24 cellular contexts compared by ENCODE assay signal in genomic region chr1:83500531-83500930, GRCh38.
A peak's percentile ranks its signal among the peaks of the same experiment; 100 is the strongest.
DNase-seq lines count a peak whose midpoint lies in the region; ATAC-seq lines count a peak whose summit lies in the region.
"Had no signal": no experiment of that assay in that cellular context is flagged by ENCODE, and none has a peak within 500 bp of the region (broad histone marks: within the 10 kb centered on the region; RNA-seq: fewer than 3 reads in every experiment).

No MANE protein-coding gene starts in this region.

- ATAC-seq in GM18502 (IDR thresholded peaks at IDR 0.05; ENCODE audit: poor library complexity, unreplicated experiment): peak; percentile 26
- peak; percentile 14 for ATAC-seq in GM21786 (IDR thresholded peaks at IDR 0.05; ENCODE audit: unreplicated experiment)
- ATAC-seq in activated naive CD8-positive, alpha-beta T cell treated with anti-CD3 and anti-CD28 coated beads, Interleukin-2, amount 50 U/mL, for 24 hours: no peak
- ATAC-seq in HG03521 (IDR thresholded peaks at IDR 0.05; ENCODE audit: unreplicated experiment): no peak
- ATAC-seq: HCT116, heart left ventricle had no signal

- H3K36me3 Mint-ChIP-seq in activated naive CD8-positive, alpha-beta T cell treated with anti-CD3 and anti-CD28 coated beads, Interleukin-2, amount 50 U/mL, for 24 hours (ENCODE audit: low read depth): no peaks in the 10 kb centered on the region
- H3K36me3 Mint-ChIP-seq: neural progenitor cell had no signal

- no peaks in the 10 kb centered on the region for H3K27me3 Mint-ChIP-seq in activated naive CD8-positive, alpha-beta T cell treated with anti-CD3 and anti-CD28 coated beads, Interleukin-2, amount 50 U/mL, for 24 hours

- H3K4me3 Mint-ChIP-seq in activated naive CD8-positive, alpha-beta T cell treated with anti-CD3 and anti-CD28 coated beads, Interleukin-2, amount 50 U/mL, for 24 hours: no peak overlapping the region
- H3K4me3 Mint-ChIP-seq: neural progenitor cell had no signal

- H3K9me3 Mint-ChIP-seq in activated naive CD8-positive, alpha-beta T cell treated with anti-CD3 and anti-CD28 coated beads, Interleukin-2, amount 50 U/mL, for 24 hours: peaks cover 36% of the 10 kb centered on the region
- H3K9me3 Mint-ChIP-seq: neural progenitor cell had no signal

- H3K27ac Mint-ChIP-seq in activated naive CD8-positive, alpha-beta T cell treated with anti-CD3 and anti-CD28 coated beads, Interleukin-2, amount 50 U/mL, for 24 hours: peak overlapping the region; percentile 31
- H3K27ac Mint-ChIP-seq: neural progenitor cell had no signal

- DNase-seq in NCI-H82 (lab: John Stamatoyannopoulos, UW) (peak; percentile 24), NCI-H82 treated with DMSO at 0.1 percent for 48 hours (lab: John Stamatoyannopoulos, UW; ENCODE audit: unreplicated experiment) (no peak), ureter (ENCODE audit: low spot score) (no peak), NCI-H345 (lab: John Stamatoyannopoulos, UW) (no peak)
- no peak for DNase-seq in activated naive CD8-positive, alpha-beta T cell treated with anti-CD3 and anti-CD28 coated beads, Interleukin-2, amount 50 U/mL, for 24 hours
- DNase-seq: activated CD8-positive, alpha-beta memory T cell treated with anti-CD3 and anti-CD28 coated beads for 24 hours; activated effector memory CD4-positive, alpha-beta T cell treated with anti-CD3 and anti-CD28 coated beads, Interleukin-2, amount 50 U/mL, for 16 hours; C1 segment of cervical spinal cord; caudate nucleus; effector memory CD4-positive, alpha-beta T cell; erythroblast; heart left ventricle; KBM-7; left ventricle myocardium inferior; NCI-H187; NCI-H2171 treated with DMSO at 0.1 percent for 48 hours; NCI-H524; small intestine; stimulated activated naive CD4-positive, alpha-beta T cell treated with Interleukin-2 at 50 U/mL for 16 hours had no signal

- peaks cover 34% of the 10 kb centered on the region for H3K4me1 Mint-ChIP-seq in activated naive CD8-positive, alpha-beta T cell treated with anti-CD3 and anti-CD28 coated beads, Interleukin-2, amount 50 U/mL, for 24 hours
- H3K4me1 Mint-ChIP-seq: neural progenitor cell had no signal

Comparison
In these comparisons a context has a peak if more than half of its experiments do, and no peak if none do; other contexts are left out.
1. ATAC-seq: peak in GM18502 (single experiment) and GM21786 (single experiment); none in activated naive CD8-positive, alpha-beta T cell treated with anti-CD3 and anti-CD28 coated beads, Interleukin-2, amount 50 U/mL, for 24 hours (single experiment) and HG03521 (single experiment).